In the genomic region with DNA sequence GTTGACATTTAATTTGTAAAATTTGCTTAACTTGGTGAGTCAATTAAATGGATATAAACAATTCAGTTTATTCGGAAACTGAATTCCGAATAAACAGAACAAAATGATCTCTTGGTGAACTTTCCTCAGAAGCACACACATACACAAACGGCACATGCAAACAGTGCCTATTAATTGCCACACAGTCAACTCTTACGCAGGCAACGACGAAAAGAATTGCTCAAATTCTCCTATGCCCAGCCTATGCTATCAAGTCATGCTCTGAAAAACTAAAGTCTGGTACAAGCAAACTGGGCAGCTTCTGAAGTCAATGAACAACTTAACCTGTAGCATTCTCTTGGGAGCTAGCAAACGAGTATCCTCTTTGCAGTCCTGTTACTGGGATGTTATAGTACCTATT, we compare ENCODE assay signal across 1 cellular context.
TF ChIP-seq lines count a peak whose summit lies in the region.

No MANE protein-coding gene starts in this region.

TF ChIP-seq in K562, 482 proteins besides CTCF, POLR2A, EP300 and RAD21:
- no peak for TF ChIP-seq SIN3A (IDR thresholded peaks at IDR 0.05; ENCODE audit: borderline replicate concordance in 2 of 2, control insufficient read depth in 1 of 2, low read depth in 2 of 2, low read length in 2 of 2)
- 0 out of 2 replicates have a peak, but pooled peaks have one; percentile 13 for TF ChIP-seq RNF2 (IDR thresholded peaks at IDR 0.05)
- no peak for TF ChIP-seq ZNF253 (CRISPR knock-in tag; conservative IDR thresholded peaks at IDR 0.05)
- TF ChIP-seq ELK1 (CRISPR knock-in tag; IDR thresholded peaks at IDR 0.05), result no peak
- no peak for TF ChIP-seq E2F3 (CRISPR knock-in tag; IDR thresholded peaks at IDR 0.05)
